In the genomic region with DNA sequence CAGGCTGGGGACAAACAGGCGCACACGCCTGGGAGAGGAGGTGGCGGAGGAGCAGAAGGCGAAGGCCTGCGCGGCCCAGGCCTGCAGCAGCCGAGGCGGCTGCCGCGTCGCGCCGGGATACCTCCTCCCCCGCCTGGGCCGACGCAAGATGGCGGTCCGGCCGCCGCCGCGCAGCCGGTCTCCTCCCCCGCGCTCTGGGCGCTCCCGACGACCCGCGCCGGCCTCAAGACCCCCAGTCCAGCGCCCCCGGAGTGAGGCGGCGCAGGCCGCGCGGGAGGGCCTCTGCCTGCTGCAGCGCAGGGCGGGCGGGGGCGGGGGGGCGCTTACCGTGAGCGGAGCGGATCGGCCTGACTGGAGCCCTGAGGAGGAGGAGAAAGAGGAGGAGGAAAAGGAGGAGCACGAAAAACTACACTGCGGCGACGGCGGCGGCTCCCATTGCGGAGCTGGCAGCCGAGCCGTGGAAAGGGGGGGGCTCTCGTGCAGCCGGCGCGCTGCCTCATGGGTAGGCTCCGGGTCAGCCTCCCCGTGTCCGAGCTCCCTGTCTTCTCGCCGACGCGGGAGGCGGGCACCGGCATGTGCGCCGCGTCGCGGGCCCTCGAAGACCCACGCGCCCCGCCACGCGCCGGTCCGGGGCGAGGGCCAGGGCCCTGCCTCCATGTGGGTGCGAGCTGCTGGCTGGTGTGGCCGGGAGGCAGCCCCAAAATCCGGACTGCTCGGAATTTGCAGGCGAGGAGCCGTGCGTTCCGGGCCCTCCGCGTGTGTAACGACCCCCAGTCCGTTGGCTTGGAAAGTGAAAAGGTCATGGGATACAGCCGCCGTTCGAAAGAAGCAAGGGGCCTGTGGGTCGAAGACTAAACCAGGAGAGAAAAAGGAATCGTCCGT, we compare ENCODE assay signal across 8 cellular contexts. TPM values are rescaled to one million over a fixed set of nuclear protein-coding genes. Genes with fewer than 3 reads are reported as not detected.
DNase-seq lines count a peak whose midpoint lies in the region; ATAC-seq and TF ChIP-seq lines count a peak whose summit lies in the region.

A gene with protein sequence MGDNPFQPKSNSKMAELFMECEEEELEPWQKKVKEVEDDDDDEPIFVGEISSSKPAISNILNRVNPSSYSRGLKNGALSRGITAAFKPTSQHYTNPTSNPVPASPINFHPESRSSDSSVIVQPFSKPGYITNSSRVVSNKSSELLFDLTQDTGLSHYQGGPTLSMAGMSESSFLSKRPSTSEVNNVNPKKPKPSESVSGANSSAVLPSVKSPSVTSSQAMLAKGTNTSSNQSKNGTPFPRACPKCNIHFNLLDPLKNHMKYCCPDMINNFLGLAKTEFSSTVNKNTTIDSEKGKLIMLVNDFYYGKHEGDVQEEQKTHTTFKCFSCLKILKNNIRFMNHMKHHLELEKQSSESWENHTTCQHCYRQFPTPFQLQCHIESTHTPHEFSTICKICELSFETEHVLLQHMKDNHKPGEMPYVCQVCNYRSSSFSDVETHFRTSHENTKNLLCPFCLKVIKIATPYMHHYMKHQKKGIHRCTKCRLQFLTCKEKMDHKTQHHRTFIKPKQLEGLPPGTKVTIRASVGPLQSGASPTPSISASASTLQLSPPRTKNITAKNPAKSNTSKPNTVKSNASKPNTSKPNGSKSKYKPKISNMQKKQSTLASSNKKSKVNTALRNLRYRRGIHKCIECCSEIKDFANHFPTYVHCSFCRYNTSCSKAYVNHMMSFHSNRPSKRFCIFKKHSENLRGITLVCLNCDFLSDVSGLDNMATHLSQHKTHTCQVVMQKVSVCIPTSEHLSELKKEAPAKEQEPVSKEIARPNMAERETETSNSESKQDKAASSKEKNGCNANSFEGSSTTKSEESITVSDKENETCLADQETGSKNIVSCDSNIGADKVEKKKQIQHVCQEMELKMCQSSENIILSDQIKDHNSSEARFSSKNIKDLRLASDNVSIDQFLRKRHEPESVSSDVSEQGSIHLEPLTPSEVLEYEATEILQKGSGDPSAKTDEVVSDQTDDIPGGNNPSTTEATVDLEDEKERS (minus strand): TSS at position 379 of the 882 bp plus-strand sequence. CDS start 26,400 bp downstream, outside the sequence.

- peaks cover 6% of the 10 kb centered on the region for H3K36me3 Mint-ChIP-seq in neural crest cell (ENCODE audit: low read depth)

- H3K36me3 ChIP-seq in stomach smooth muscle (ENCODE audit: control insufficient read depth in 2 of 2, insufficient read depth in 2 of 2, low read length in 2 of 2), result no peaks in the 10 kb centered on the region

- H3K27me3 Mint-ChIP-seq in neural crest cell (ENCODE audit: low read depth), result no peaks in the 10 kb centered on the region

- peak within 1 kb of the TSS; percentile 91 to 96 for H3K9ac ChIP-seq in stomach smooth muscle (ENCODE audit: low read length in 2 of 2)

- peaks cover 9% of the 10 kb centered on the region for H3K9me3 Mint-ChIP-seq in neural crest cell

- H3K4me3 ChIP-seq in fibroblast of the aortic adventitia (ENCODE audit: low read depth, low read length), result peak within 1 kb of the TSS; percentile 81
- H3K4me3 ChIP-seq in stomach smooth muscle (ENCODE audit: low read length in 2 of 2), result peak within 1 kb of the TSS; percentile 79 to 86

- H3K27me3 ChIP-seq in stomach smooth muscle (ENCODE audit: control insufficient read depth in 1 of 2, insufficient read depth in 2 of 2, low read length in 2 of 2), result no peaks in the 10 kb centered on the region

- ATAC-seq in GM21825 (IDR thresholded peaks at IDR 0.05; ENCODE audit: unreplicated experiment), result peak; percentile 78

- H3K9me3 ChIP-seq in stomach smooth muscle (ENCODE audit: control insufficient read depth in 2 of 2, low read length in 2 of 2), result no peaks in the 10 kb centered on the region

- peak within 1 kb of the TSS; percentile 93 for H3K27ac Mint-ChIP-seq in neural crest cell (ENCODE audit: unreplicated experiment)

- peak within 1 kb of the TSS; percentile 83 for H3K4me3 Mint-ChIP-seq in neural crest cell

- peak; percentile 37 for DNase-seq in DMS79 (lab: John Stamatoyannopoulos, UW)
- DNase-seq in Kasumi-1 (lab: John Stamatoyannopoulos, UW), result peak; percentile 86 to 90
- peak; percentile 59 for DNase-seq in SHP77 treated with DMSO at 0.1 percent for 48 hours (lab: John Stamatoyannopoulos, UW)
- DNase-seq in activated effector memory CD4-positive, alpha-beta T cell treated with Interleukin-2 at 50 U/mL for 16 hours, result peak; percentile 75
- peak; percentile 86 for DNase-seq in fibroblast of the aortic adventitia (ENCODE audit: low read depth)
- DNase-seq in neural crest cell (ENCODE audit: low read depth, low spot score), result peak; percentile 11

- peak within 1 kb of the TSS; percentile 92 for H3K27ac ChIP-seq in stomach smooth muscle (ENCODE audit: low read length)

- TF ChIP-seq CTCF in fibroblast of the aortic adventitia (IDR thresholded peaks at IDR 0.05; ENCODE audit: insufficient read depth, low read length), result no peak
- no peak for TF ChIP-seq CTCF in neural crest cell (conservative IDR thresholded peaks at IDR 0.05)

- peaks cover 17% of the 10 kb centered on the region for H3K4me1 ChIP-seq in stomach smooth muscle (ENCODE audit: control insufficient read depth, insufficient read depth, low read length)

- H3K4me1 Mint-ChIP-seq in neural crest cell, result peaks cover 8% of the 10 kb centered on the region

RNA-seq across cellular contexts. Expression of the gene that starts here (rescaled TPM):
- total RNA-seq in fibroblast of the aortic adventitia (ENCODE audit: low replicate concordance) (30.9 and 55.3 TPM in 2 replicates), neural crest cell (10.0 and 12.1 TPM in 2 replicates)

Comparison
In these comparisons a context has a peak if more than half of its experiments do, and no peak if none do; other contexts are left out.
1. Peak in every context shown above with its lines: DNase-seq, ATAC-seq, H3K4me3 ChIP-seq and H3K27ac ChIP-seq.
2. DNase-seq: peak in every context shown above with its lines; median percentile 88 in Kasumi-1; 86 in fibroblast of the aortic adventitia; 75 in activated effector memory CD4-positive, alpha-beta T cell treated with Interleukin-2 at 50 U/mL for 16 hours; 59 in SHP77 treated with DMSO at 0.1 percent for 48 hours; 37 in DMS79; 11 in neural crest cell.